In the genomic region with DNA sequence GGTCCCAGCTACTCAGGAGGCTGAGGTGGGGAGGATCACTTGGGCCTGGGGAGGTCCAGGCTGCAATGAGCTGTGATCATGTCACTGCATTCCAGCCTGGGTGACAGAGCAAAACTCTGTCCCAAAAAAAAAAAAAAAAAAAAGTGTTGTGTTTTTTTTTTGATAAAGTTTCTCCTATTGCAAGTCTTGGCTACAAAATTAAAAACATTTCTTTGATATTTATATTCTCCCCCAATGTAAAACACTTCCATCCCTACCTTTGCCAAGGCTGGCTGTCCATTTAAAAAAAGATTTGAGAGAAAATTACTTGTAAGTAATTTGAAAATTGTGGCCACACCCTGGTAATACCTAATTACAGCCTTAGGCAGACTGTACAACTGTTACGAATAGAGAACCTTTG, we compare ENCODE assay signal across 15 cellular contexts. TPM values are rescaled to one million over a fixed set of nuclear protein-coding genes. Genes with fewer than 3 reads are reported as not detected.
A peak's percentile ranks its signal among the peaks of the same experiment; 100 is the strongest.
DNase-seq lines count a peak whose midpoint lies in the region; ATAC-seq and TF ChIP-seq lines count a peak whose summit lies in the region.
"Had no signal": no experiment of that assay in that cellular context is flagged by ENCODE, and none has a peak within 500 bp of the region (broad histone marks: within the 10 kb centered on the region; RNA-seq: fewer than 3 reads in every experiment).

No MANE protein-coding gene starts in this region.

- no peak for DNase-seq in adipocyte (ENCODE audit: low read depth)
- DNase-seq in ascending aorta (ENCODE audit: low spot score in 2 of 2): no peak
- DNase-seq in thoracic aorta (ENCODE audit: low spot score): no peak
- no peak for DNase-seq in glomerular visceral epithelial cell (ENCODE audit: extremely low spot score)
- no peak for DNase-seq in NCI-H524 (lab: John Stamatoyannopoulos, UW)
- DNase-seq: 8988T; ACHN; BE2C; C1 segment of cervical spinal cord; CD4-positive, alpha-beta memory T cell; CD8-positive, alpha-beta memory T cell; COR-L47; DMS79 treated with DMSO at 0.1 percent for 48 hours; GF-D8 had no signal

- ATAC-seq in thoracic aorta (ENCODE audit: insufficient number of reproducible peaks, low FRiP score, low read depth): no peak

- TF ChIP-seq CTCF in ascending aorta (IDR thresholded peaks at IDR 0.05) (no peak), thoracic aorta (IDR thresholded peaks at IDR 0.05) (no peak)

- H3K27ac ChIP-seq in ascending aorta: peak overlapping the region; percentile 21 to 47
- peak overlapping the region; percentile 24 to 35 for H3K27ac ChIP-seq in thoracic aorta
- H3K27ac ChIP-seq: BLaER1 had no signal

- H3K4me3 ChIP-seq in adipocyte (ENCODE audit: low read length): peak overlapping the region; percentile 66
- no peak overlapping the region for H3K4me3 ChIP-seq in ascending aorta
- H3K4me3 ChIP-seq in thoracic aorta: no peak overlapping the region

- intact Hi-C loops in ascending aorta (cut with DNase I): no loop called here

- H3K9me3 ChIP-seq in adipocyte (ENCODE audit: control insufficient read depth, low read length) (peaks cover 60% of the 10 kb centered on the region), ascending aorta (peaks cover 26 to 43% of the 10 kb centered on the region in 2 donors), thoracic aorta (peaks cover 20% of the 10 kb centered on the region)
- H3K9me3 ChIP-seq: BE2C had no signal

- H3K36me3 ChIP-seq in adipocyte (ENCODE audit: control insufficient read depth, insufficient read depth, low read length, severe bottlenecking) (peaks cover 63% of the 10 kb centered on the region), ascending aorta (peaks cover 24 to 41% of the 10 kb centered on the region in 2 donors), thoracic aorta (peaks cover 28% of the 10 kb centered on the region)

- no peak overlapping the region for H3K9ac ChIP-seq in adipocyte (ENCODE audit: low read length)
- H3K9ac ChIP-seq: BLaER1 had no signal

- H3K27me3 ChIP-seq in adipocyte (replicated peaks; ENCODE audit: control insufficient read depth, insufficient read depth, low read length) (no peaks in the 10 kb centered on the region), ascending aorta (no peaks in the 10 kb centered on the region), thoracic aorta (replicated peaks; ENCODE audit: insufficient read depth) (no peaks in the 10 kb centered on the region)
- H3K27me3 ChIP-seq: BE2C, BLaER1 had no signal

- no peaks in the 10 kb centered on the region for H3K4me1 ChIP-seq in adipocyte (ENCODE audit: control insufficient read depth, insufficient read depth, low read length)
- peaks cover 0 to 5% of the 10 kb centered on the region in 2 donors for H3K4me1 ChIP-seq in ascending aorta
- H3K4me1 ChIP-seq in thoracic aorta (ENCODE audit: control insufficient read depth in 1 of 2, low read depth in 2 of 2): peaks cover 19 to 30% of the 10 kb centered on the region in 2 donors
- H3K4me1 ChIP-seq: BE2C, BLaER1 had no signal

RNA-seq across cellular contexts. Expression of a gene that starts 11.3 kb away (rescaled TPM):
- 3.1 TPM for total RNA-seq in ascending aorta
- 10 to 100 TPM in 1 of 2 donors, 1 to 10 TPM in 1; 9.3 to 17.6 TPM for total RNA-seq in thoracic aorta

RNA-seq across cellular contexts. Expression of a gene that starts 14.2 kb away (rescaled TPM):
- total RNA-seq in ascending aorta (21.5 TPM), thoracic aorta (10 to 100 TPM; 56.3 to 97.3 TPM)
